Comparison of ENCODE assay signal across 1 cellular context in the genomic region with DNA sequence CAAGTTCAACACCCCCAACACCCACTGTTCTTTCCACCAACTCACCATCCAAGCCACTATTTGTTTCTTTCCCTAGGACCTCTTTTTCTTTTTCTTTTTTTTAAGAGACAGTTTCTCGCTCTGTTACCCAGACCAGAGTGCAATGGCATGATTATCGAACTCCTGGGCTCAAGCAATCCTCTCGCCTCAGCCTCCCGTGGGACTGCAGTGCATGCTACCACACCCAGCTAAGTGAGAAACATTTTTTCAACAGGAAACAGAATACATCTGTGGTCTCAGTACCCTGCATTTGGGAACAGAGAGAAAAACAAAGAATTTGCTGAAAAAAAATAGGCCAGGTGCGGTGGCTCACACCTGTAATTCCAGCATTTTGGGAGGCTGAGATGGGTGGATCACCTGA.
TF ChIP-seq lines count a peak whose summit lies in the region.

No MANE protein-coding gene starts in this region.

TF ChIP-seq in GM12878, 131 proteins besides CTCF, POLR2A, EP300 and RAD21 (continued from another document):
- TF ChIP-seq BHLHE40 (IDR thresholded peaks at IDR 0.05; ENCODE audit: borderline replicate concordance in 1 of 2, low read depth in 2 of 2, low read length in 1 of 2): 0 out of 4 replicates have a peak, but pooled peaks of 1 of the 2 experiments have one; percentile 37
- TF ChIP-seq, protein P1, sequence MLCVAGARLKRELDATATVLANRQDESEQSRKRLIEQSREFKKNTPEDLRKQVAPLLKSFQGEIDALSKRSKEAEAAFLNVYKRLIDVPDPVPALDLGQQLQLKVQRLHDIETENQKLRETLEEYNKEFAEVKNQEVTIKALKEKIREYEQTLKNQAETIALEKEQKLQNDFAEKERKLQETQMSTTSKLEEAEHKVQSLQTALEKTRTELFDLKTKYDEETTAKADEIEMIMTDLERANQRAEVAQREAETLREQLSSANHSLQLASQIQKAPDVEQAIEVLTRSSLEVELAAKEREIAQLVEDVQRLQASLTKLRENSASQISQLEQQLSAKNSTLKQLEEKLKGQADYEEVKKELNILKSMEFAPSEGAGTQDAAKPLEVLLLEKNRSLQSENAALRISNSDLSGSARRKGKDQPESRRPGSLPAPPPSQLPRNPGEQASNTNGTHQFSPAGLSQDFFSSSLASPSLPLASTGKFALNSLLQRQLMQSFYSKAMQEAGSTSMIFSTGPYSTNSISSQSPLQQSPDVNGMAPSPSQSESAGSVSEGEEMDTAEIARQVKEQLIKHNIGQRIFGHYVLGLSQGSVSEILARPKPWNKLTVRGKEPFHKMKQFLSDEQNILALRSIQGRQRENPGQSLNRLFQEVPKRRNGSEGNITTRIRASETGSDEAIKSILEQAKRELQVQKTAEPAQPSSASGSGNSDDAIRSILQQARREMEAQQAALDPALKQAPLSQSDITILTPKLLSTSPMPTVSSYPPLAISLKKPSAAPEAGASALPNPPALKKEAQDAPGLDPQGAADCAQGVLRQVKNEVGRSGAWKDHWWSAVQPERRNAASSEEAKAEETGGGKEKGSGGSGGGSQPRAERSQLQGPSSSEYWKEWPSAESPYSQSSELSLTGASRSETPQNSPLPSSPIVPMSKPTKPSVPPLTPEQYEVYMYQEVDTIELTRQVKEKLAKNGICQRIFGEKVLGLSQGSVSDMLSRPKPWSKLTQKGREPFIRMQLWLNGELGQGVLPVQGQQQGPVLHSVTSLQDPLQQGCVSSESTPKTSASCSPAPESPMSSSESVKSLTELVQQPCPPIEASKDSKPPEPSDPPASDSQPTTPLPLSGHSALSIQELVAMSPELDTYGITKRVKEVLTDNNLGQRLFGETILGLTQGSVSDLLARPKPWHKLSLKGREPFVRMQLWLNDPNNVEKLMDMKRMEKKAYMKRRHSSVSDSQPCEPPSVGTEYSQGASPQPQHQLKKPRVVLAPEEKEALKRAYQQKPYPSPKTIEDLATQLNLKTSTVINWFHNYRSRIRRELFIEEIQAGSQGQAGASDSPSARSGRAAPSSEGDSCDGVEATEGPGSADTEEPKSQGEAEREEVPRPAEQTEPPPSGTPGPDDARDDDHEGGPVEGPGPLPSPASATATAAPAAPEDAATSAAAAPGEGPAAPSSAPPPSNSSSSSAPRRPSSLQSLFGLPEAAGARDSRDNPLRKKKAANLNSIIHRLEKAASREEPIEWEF (IDR thresholded peaks at IDR 0.05; ENCODE audit: insufficient replicate concordance, low read depth, low read length): peak; percentile 27
- TF ChIP-seq MEF2B (IDR thresholded peaks at IDR 0.05; ENCODE audit: partially characterized antibody, poor library complexity, severe bottlenecking): peak; percentile 93
- peak; percentile 8; the same call in 1 of the 2 replicates for TF ChIP-seq MTA2 (IDR thresholded peaks at IDR 0.05; ENCODE audit: low read depth)
- peak; percentile 18 for TF ChIP-seq SMAD1 (IDR thresholded peaks at IDR 0.05; ENCODE audit: low read depth, partially characterized antibody)
- peak; percentile 40; the same call in 1 of the 2 replicates for TF ChIP-seq TCF12 (IDR thresholded peaks at IDR 0.05; ENCODE audit: low read depth, low read length)
- TF ChIP-seq IKZF2 (IDR thresholded peaks at IDR 0.05): peak in 1 of 2 experiments; percentile 47; a peak in 2 of 4 replicates
- 0 out of 2 replicates have a peak, but pooled peaks have one; percentile 16 for TF ChIP-seq BCL11A (IDR thresholded peaks at IDR 0.05; ENCODE audit: low read depth, low read length)
- TF ChIP-seq ATF7 (IDR thresholded peaks at IDR 0.05; ENCODE audit: low read depth): no peak
